ENCODE assay signal across 9 cellular contexts in genomic region chr16:81094771-81095251, GRCh38. TPM values are rescaled to one million over a fixed set of nuclear protein-coding genes. Genes with fewer than 3 reads are reported as not detected.
DNase-seq lines count a peak whose midpoint lies in the region; ATAC-seq and TF ChIP-seq lines count a peak whose summit lies in the region.
"Had no signal": no experiment of that assay in that cellular context is flagged by ENCODE, and none has a peak within 500 bp of the region (broad histone marks: within the 10 kb centered on the region; RNA-seq: fewer than 3 reads in every experiment).

No MANE protein-coding gene starts in this region.

- DNase-seq in T-helper 1 cell (no peak), glutamatergic neuron (no peak), Ammon's horn (ENCODE audit: low spot score) (no peak), NCI-H2196 (lab: John Stamatoyannopoulos, UW; ENCODE audit: unreplicated experiment) (no peak)

- H3K27me3 Mint-ChIP-seq in T-helper 1 cell treated with Interleukin-12 subunit alpha and Interleukin-12 subunit beta and Interleukin-4 antibody, amounts not matched to agents 30 μg/mL and 1 μg/mL, for 36 hours (ENCODE audit: low read depth) = no peaks in the 10 kb centered on the region
- H3K27me3 Mint-ChIP-seq in glutamatergic neuron (ENCODE audit: unreplicated experiment) = peaks cover 2% of the 10 kb centered on the region

- peak overlapping the region; percentile 74 for H3K4me3 Mint-ChIP-seq in T-helper 1 cell treated with Interleukin-12 subunit alpha and Interleukin-12 subunit beta and Interleukin-4 antibody, amounts not matched to agents 30 μg/mL and 1 μg/mL, for 36 hours
- peak overlapping the region; percentile 86 for H3K4me3 Mint-ChIP-seq in glutamatergic neuron (ENCODE audit: unreplicated experiment)

- no peaks in the 10 kb centered on the region for H3K9me3 Mint-ChIP-seq in T-helper 1 cell treated with Interleukin-12 subunit alpha and Interleukin-12 subunit beta and Interleukin-4 antibody, amounts not matched to agents 30 μg/mL and 1 μg/mL, for 36 hours
- peaks cover 5% of the 10 kb centered on the region for H3K9me3 Mint-ChIP-seq in glutamatergic neuron (ENCODE audit: unreplicated experiment)

- H3K36me3 ChIP-seq in skeletal muscle satellite cell (ENCODE audit: insufficient read depth, low read length) = no peaks in the 10 kb centered on the region

- peak overlapping the region; percentile 89 for H3K9ac ChIP-seq in skeletal muscle satellite cell (ENCODE audit: low read depth, low read length)

- H3K27me3 ChIP-seq in skeletal muscle satellite cell (ENCODE audit: control insufficient read depth, insufficient read depth, low read length) = no peaks in the 10 kb centered on the region
- H3K27me3 ChIP-seq: SJSA1 had no signal

- no peak overlapping the region for H3K27ac Mint-ChIP-seq in T-helper 1 cell treated with Interleukin-12 subunit alpha and Interleukin-12 subunit beta and Interleukin-4 antibody, amounts not matched to agents 30 μg/mL and 1 μg/mL, for 36 hours
- no peak overlapping the region for H3K27ac Mint-ChIP-seq in glutamatergic neuron (ENCODE audit: unreplicated experiment)

- no peak for ATAC-seq in HG02870 (IDR thresholded peaks at IDR 0.05; ENCODE audit: unreplicated experiment)

- H3K4me1 ChIP-seq in skeletal muscle satellite cell (ENCODE audit: control insufficient read depth, insufficient read depth, low read length) = peaks cover 5% of the 10 kb centered on the region

- H3K4me3 ChIP-seq in skeletal muscle satellite cell (ENCODE audit: low read length) = peak overlapping the region; percentile 90

- H3K27ac ChIP-seq in VCaP = peak overlapping the region; percentile 73; the same call in 1 of the 2 replicates
- H3K27ac ChIP-seq: SJSA1 had no signal

- no peaks in the 10 kb centered on the region for H3K36me3 Mint-ChIP-seq in T-helper 1 cell treated with Interleukin-12 subunit alpha and Interleukin-12 subunit beta and Interleukin-4 antibody, amounts not matched to agents 30 μg/mL and 1 μg/mL, for 36 hours (ENCODE audit: low read depth)
- no peaks in the 10 kb centered on the region for H3K36me3 Mint-ChIP-seq in glutamatergic neuron (ENCODE audit: unreplicated experiment)

- peaks cover 6% of the 10 kb centered on the region for H3K4me1 Mint-ChIP-seq in T-helper 1 cell treated with Interleukin-12 subunit alpha and Interleukin-12 subunit beta and Interleukin-4 antibody, amounts not matched to agents 30 μg/mL and 1 μg/mL, for 36 hours (ENCODE audit: low read depth)
- no peaks in the 10 kb centered on the region for H3K4me1 Mint-ChIP-seq in glutamatergic neuron (ENCODE audit: low read depth, unreplicated experiment)

- peak overlapping the region; percentile 96 for H3K4me2 ChIP-seq in skeletal muscle satellite cell (ENCODE audit: low read length)

- TF ChIP-seq CTCF in VCaP (conservative IDR thresholded peaks at IDR 0.05) = no peak
- TF ChIP-seq CTCF in glutamatergic neuron (IDR thresholded peaks at IDR 0.05; ENCODE audit: partially characterized antibody, unreplicated experiment) = no peak

- no peaks in the 10 kb centered on the region for H3K9me3 ChIP-seq in skeletal muscle satellite cell (replicated peaks; ENCODE audit: low read length)
- H3K9me3 ChIP-seq: SJSA1 had no signal

RNA-seq across cellular contexts. Expression of gene GCSH, which starts 1.4 kb away (rescaled TPM):
- total RNA-seq in glutamatergic neuron (ENCODE audit: unreplicated experiment) = 30.0 TPM
- 31.2 and 36.7 TPM in 2 replicates for total RNA-seq in skeletal muscle satellite cell (2012; rRNA removed)

RNA-seq across cellular contexts. Expression of gene C16orf46, which starts 17.8 kb away (rescaled TPM):
- total RNA-seq in glutamatergic neuron (ENCODE audit: unreplicated experiment) = 1.0 TPM
- total RNA-seq in skeletal muscle satellite cell (2012; rRNA removed) = 0.76 TPM in 1 of 2 replicates, not detected in the other

RNA-seq across cellular contexts. Expression of gene ATMIN, which starts 59.2 kb away (rescaled TPM):
- 61.5 TPM for total RNA-seq in glutamatergic neuron (ENCODE audit: unreplicated experiment)
- total RNA-seq in skeletal muscle satellite cell (2012; rRNA removed) = 24.6 and 26.4 TPM in 2 replicates
